In the genomic region with DNA sequence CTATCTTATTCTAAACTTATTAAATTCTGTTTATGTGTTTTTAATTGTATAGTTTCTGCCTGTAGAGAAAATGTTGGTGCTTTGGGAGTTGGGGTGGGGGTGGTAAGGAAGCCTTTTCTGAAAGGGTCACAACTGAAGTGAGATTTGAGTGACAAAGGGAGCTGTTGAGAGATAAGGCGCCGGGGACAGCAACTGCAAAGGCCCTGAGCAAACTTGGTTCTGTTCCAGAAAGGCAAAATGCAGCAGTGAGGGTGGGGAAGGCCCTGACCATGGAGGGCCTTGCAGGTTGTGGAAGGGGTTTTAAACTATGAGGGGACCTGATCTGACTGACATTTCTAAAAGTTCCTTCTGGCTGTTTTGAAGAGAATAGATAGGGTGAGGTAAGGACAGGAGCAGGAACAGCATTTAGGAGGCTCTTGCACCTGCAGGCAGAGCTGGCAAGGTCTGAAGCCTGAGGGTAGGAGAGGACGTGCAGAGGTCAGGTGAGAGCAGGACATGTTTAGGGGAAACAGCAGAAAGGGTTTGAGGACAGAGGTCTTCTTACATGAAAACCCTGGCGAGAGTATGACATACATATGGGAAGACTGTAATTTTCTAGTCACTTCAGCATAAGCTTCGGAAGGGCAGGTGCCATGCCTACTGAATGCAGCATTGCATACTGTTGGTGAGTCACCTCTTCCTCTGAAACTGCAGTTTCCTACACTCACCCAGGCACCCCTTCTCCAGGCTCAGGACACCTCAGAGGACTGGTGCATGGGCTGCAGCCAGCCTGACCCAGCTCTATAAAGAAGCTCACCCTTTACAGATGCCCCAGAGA, we compare ENCODE assay signal across 11 cellular contexts.
DNase-seq lines count a peak whose midpoint lies in the region; ATAC-seq and TF ChIP-seq lines count a peak whose summit lies in the region.
"Had no signal": no experiment of that assay in that cellular context is flagged by ENCODE, and none has a peak within 500 bp of the region (broad histone marks: within the 10 kb centered on the region; RNA-seq: fewer than 3 reads in every experiment).

No MANE protein-coding gene starts in this region.

- peak overlapping the region; percentile 8 for H3K27ac Mint-ChIP-seq in mesothelial cell of epicardium
- H3K27ac Mint-ChIP-seq: activated CD8-positive, alpha-beta memory T cell treated with anti-CD3 and anti-CD28 coated beads, Interleukin-2, amount 10 ng/mL, durations not matched to agents 7 days and 5 days; activated naive CD4-positive, alpha-beta T cell treated with anti-CD3 and anti-CD28 coated beads, Interleukin-2, amount 10 ng/mL, durations not matched to agents 7 days and 5 days had no signal

- no peaks in the 10 kb centered on the region for H3K27me3 Mint-ChIP-seq in mesothelial cell of epicardium (ENCODE audit: low read depth)
- H3K27me3 Mint-ChIP-seq: activated CD8-positive, alpha-beta memory T cell treated with anti-CD3 and anti-CD28 coated beads, Interleukin-2, amount 10 ng/mL, durations not matched to agents 7 days and 5 days had no signal

- TF ChIP-seq CTCF in mesothelial cell of epicardium (IDR thresholded peaks at IDR 0.05; ENCODE audit: unreplicated experiment): no peak

- peaks cover 17% of the 10 kb centered on the region for H3K9me3 Mint-ChIP-seq in mesothelial cell of epicardium

- no peak overlapping the region for H3K4me3 Mint-ChIP-seq in mesothelial cell of epicardium
- H3K4me3 Mint-ChIP-seq: activated CD8-positive, alpha-beta memory T cell treated with anti-CD3 and anti-CD28 coated beads, Interleukin-2, amount 10 ng/mL, durations not matched to agents 7 days and 5 days; activated naive CD4-positive, alpha-beta T cell treated with anti-CD3 and anti-CD28 coated beads, Interleukin-2, amount 10 ng/mL, durations not matched to agents 7 days and 5 days had no signal

- ATAC-seq in esophagus mucosa: peak; percentile 85
- ATAC-seq: activated CD8-positive, alpha-beta memory T cell treated with anti-CD3 and anti-CD28 coated beads, Interleukin-2, amount 10 ng/mL, durations not matched to agents 7 days and 5 days had no signal

- H3K36me3 Mint-ChIP-seq in mesothelial cell of epicardium: peaks cover 6% of the 10 kb centered on the region
- H3K36me3 Mint-ChIP-seq: activated CD8-positive, alpha-beta memory T cell treated with anti-CD3 and anti-CD28 coated beads, Interleukin-2, amount 10 ng/mL, durations not matched to agents 7 days and 5 days; activated naive CD4-positive, alpha-beta T cell treated with anti-CD3 and anti-CD28 coated beads, Interleukin-2, amount 10 ng/mL, durations not matched to agents 7 days and 5 days had no signal

- DNase-seq in ELR (ENCODE audit: low read depth) (peak; percentile 20), RPMI8226 (peak; percentile 26), mesothelial cell of epicardium (ENCODE audit: low spot score in 2 of 2, unreplicated experiment in 2 of 2) (no peak), NCI-H446 treated with DMSO at 0.1 percent for 48 hours (lab: John Stamatoyannopoulos, UW) (no peak), cerebellar cortex (ENCODE audit: low spot score) (no peak), HPDE6-E6E7 (ENCODE audit: extremely low spot score) (no peak), nucleus accumbens (lab: John Stamatoyannopoulos, UW) (no peak)
- DNase-seq: activated CD8-positive, alpha-beta memory T cell treated with anti-CD3 and anti-CD28 coated beads, Interleukin-2, amount 10 ng/mL, durations not matched to agents 7 days and 5 days; activated naive CD4-positive, alpha-beta T cell treated with anti-CD3 and anti-CD28 coated beads, Interleukin-2, amount 10 ng/mL, durations not matched to agents 7 days and 5 days; WERI-Rb-1 had no signal

- H3K4me1 Mint-ChIP-seq in mesothelial cell of epicardium: peaks cover 38% of the 10 kb centered on the region
- H3K4me1 Mint-ChIP-seq: activated CD8-positive, alpha-beta memory T cell treated with anti-CD3 and anti-CD28 coated beads, Interleukin-2, amount 10 ng/mL, durations not matched to agents 7 days and 5 days; activated naive CD4-positive, alpha-beta T cell treated with anti-CD3 and anti-CD28 coated beads, Interleukin-2, amount 10 ng/mL, durations not matched to agents 7 days and 5 days had no signal

Comparison
In these comparisons a context has a peak if more than half of its experiments do, and no peak if none do; other contexts are left out.
1. DNase-seq: peak in ELR (single experiment) and RPMI8226 (single experiment); none in mesothelial cell of epicardium (0 of 2), NCI-H446 treated with DMSO at 0.1 percent for 48 hours (single experiment), cerebellar cortex (single experiment), HPDE6-E6E7 (single experiment) and nucleus accumbens (0 of 56).